In genomic region chr3:71581981-71582611, GRCh38 we compare ENCODE assay signal across 8 cellular contexts. TPM values are rescaled to one million over a fixed set of nuclear protein-coding genes. Genes with fewer than 3 reads are reported as not detected.
DNase-seq lines count a peak whose midpoint lies in the region; ATAC-seq and TF ChIP-seq lines count a peak whose summit lies in the region.

No MANE protein-coding gene starts in this region.

- no peaks in the 10 kb centered on the region for H4K20me1 ChIP-seq in PC-9 (ENCODE audit: insufficient read depth)

- no peaks in the 10 kb centered on the region for H3K9me3 ChIP-seq in PC-9 (ENCODE audit: insufficient read depth, low read depth)
- no peaks in the 10 kb centered on the region for H3K9me3 ChIP-seq in stomach smooth muscle (ENCODE audit: control insufficient read depth in 2 of 2, low read length in 2 of 2)

- peak overlapping the region; percentile 82 for H3K4me3 ChIP-seq in H7 (ENCODE audit: insufficient read depth, low read depth, low read length)
- peak overlapping the region; percentile 85 for H3K4me3 ChIP-seq in PC-9
- H3K4me3 ChIP-seq in stomach smooth muscle (ENCODE audit: low read length in 2 of 2): peak overlapping the region; percentile 91 to 92

- peak overlapping the region; percentile 96 for H3K4me3 Mint-ChIP-seq in natural killer cell treated with Interleukin-12 subunit alpha and Interleukin-12 subunit beta and Interleukin-15 and Interleukin-18, amount 100 ng/mL, for 72 hours

- peaks cover 11% of the 10 kb centered on the region; the same call in 1 of the 2 replicates for H3K79me2 ChIP-seq in PC-9 (ENCODE audit: low read depth)

- peak overlapping the region; percentile 83 for H3K4me2 ChIP-seq in PC-9

- peaks cover 20% of the 10 kb centered on the region for H3F3A ChIP-seq in PC-9 (ENCODE audit: insufficient read depth, low read depth)

- no peaks in the 10 kb centered on the region for H3K9me3 Mint-ChIP-seq in natural killer cell treated with Interleukin-12 subunit alpha and Interleukin-12 subunit beta and Interleukin-15 and Interleukin-18, amount 100 ng/mL, for 72 hours

- no peaks in the 10 kb centered on the region for H3K9me2 ChIP-seq in PC-9 (ENCODE audit: insufficient read depth)

- TF ChIP-seq CTCF in PC-9 (conservative IDR thresholded peaks at IDR 0.05) (no peak), foreskin keratinocyte (conservative IDR thresholded peaks at IDR 0.05) (no peak)

- no peaks in the 10 kb centered on the region for H3K36me3 ChIP-seq in H7 (replicated peaks; ENCODE audit: control insufficient read depth, insufficient read depth, low read length)
- no peaks in the 10 kb centered on the region for H3K36me3 ChIP-seq in PC-9 (ENCODE audit: low read depth)
- no peaks in the 10 kb centered on the region for H3K36me3 ChIP-seq in stomach smooth muscle (ENCODE audit: control insufficient read depth in 2 of 2, insufficient read depth in 2 of 2, low read length in 2 of 2)

- H3K27ac ChIP-seq in PC-9: peak overlapping the region; percentile 55; the same call in 1 of the 2 replicates
- peak overlapping the region; percentile 9 for H3K27ac ChIP-seq in foreskin keratinocyte
- H3K27ac ChIP-seq in stomach smooth muscle (ENCODE audit: low read length): peak overlapping the region; percentile 95

- intact Hi-C loops in PC-9 (cut with micrococcal nuclease; ENCODE audit: unreplicated experiment): loop anchor here (2.0 to 10.0 kb wide), 8 partner anchors 45 to 515 kb away; no protein-coding TSS in a partner anchor

- peaks cover 6 to 7% of the 10 kb centered on the region in 2 donors for H3K27me3 Mint-ChIP-seq in natural killer cell treated with Interleukin-12 subunit alpha and Interleukin-12 subunit beta and Interleukin-15 and Interleukin-18, amount 100 ng/mL, for 72 hours

- H3K4me1 Mint-ChIP-seq in natural killer cell treated with Interleukin-12 subunit alpha and Interleukin-12 subunit beta and Interleukin-15 and Interleukin-18, amount 100 ng/mL, for 72 hours (ENCODE audit: low read depth in 2 of 2): peaks cover 29 to 38% of the 10 kb centered on the region in 2 donors

- peak overlapping the region; percentile 74 to 87 for H3K27ac Mint-ChIP-seq in natural killer cell treated with Interleukin-12 subunit alpha and Interleukin-12 subunit beta and Interleukin-15 and Interleukin-18, amount 100 ng/mL, for 72 hours

- H3K27me3 ChIP-seq in H7 (ENCODE audit: control insufficient read depth, insufficient read depth, low read length) (peaks cover 21% of the 10 kb centered on the region), PC-9 (ENCODE audit: insufficient read depth, low read depth) (no peaks in the 10 kb centered on the region), foreskin keratinocyte (no peaks in the 10 kb centered on the region), stomach smooth muscle (ENCODE audit: control insufficient read depth in 1 of 2, insufficient read depth in 2 of 2, low read length in 2 of 2) (no peaks in the 10 kb centered on the region)

- H3K4me1 ChIP-seq in PC-9 (replicated peaks; ENCODE audit: insufficient read depth) (peaks cover 46% of the 10 kb centered on the region), foreskin keratinocyte (peaks cover 21% of the 10 kb centered on the region), stomach smooth muscle (ENCODE audit: control insufficient read depth, insufficient read depth, low read length) (peaks cover 8% of the 10 kb centered on the region)

- ATAC-seq in foreskin keratinocyte: peak; percentile 13
- peak in 1 of 2 donors; percentile 21 for ATAC-seq in natural killer cell treated with Interleukin-12 subunit alpha and Interleukin-12 subunit beta and Interleukin-15 and Interleukin-18, amount 100 ng/mL, for 72 hours
- ATAC-seq in HG03520 (IDR thresholded peaks at IDR 0.05; ENCODE audit: unreplicated experiment): no peak
- ATAC-seq in GM18907 (IDR thresholded peaks at IDR 0.05; ENCODE audit: unreplicated experiment): no peak

- H2AFZ ChIP-seq in PC-9: peak overlapping the region; percentile 85

- CTCF ChIA-PET in PC-9 (lab: Charles Lee): no interaction called here

- H3K36me3 Mint-ChIP-seq in natural killer cell treated with Interleukin-12 subunit alpha and Interleukin-12 subunit beta and Interleukin-15 and Interleukin-18, amount 100 ng/mL, for 72 hours: no peaks in the 10 kb centered on the region

- no TSS peak for BruUV-seq in PC-9 (replicated peaks; lab: Mats Ljungman, UMichigan)

- DNase-seq in H7 (peak; percentile 80), PC-9 (peak in 1 of 2 experiments; percentile 31), activated gamma-delta T cell (lab: John Stamatoyannopoulos, UW) (peak; percentile 15), foreskin keratinocyte (no peak)
- no peak for DNase-seq in natural killer cell treated with Interleukin-12 subunit alpha and Interleukin-12 subunit beta and Interleukin-15 and Interleukin-18, amount 100 ng/mL, for 72 hours (ENCODE audit: low spot score)

- POLR2A ChIA-PET in PC-9 (lab: Charles Lee; ENCODE audit: unreplicated experiment): no interaction called here

- peak overlapping the region; percentile 91 to 95 for H3K9ac ChIP-seq in stomach smooth muscle (ENCODE audit: low read length in 2 of 2)

RNA-seq across cellular contexts. Expression of gene FOXP1, which starts 1.4 kb away (rescaled TPM):
- 22.4 and 24.7 TPM in 2 replicates for total RNA-seq in H7 (2014; rRNA removed; shearing (Covaris generic))
- total RNA-seq in PC-9 (2021): 31.7 and 33.3 TPM in 2 replicates
- 45.5 and 46.6 TPM in 2 replicates for total RNA-seq in foreskin keratinocyte
- 7.5 and 8.7 TPM in 2 replicates for polyA plus RNA-seq in foreskin keratinocyte
- 10 to 100 TPM; 59.7 to 65.4 TPM for total RNA-seq in natural killer cell treated with Interleukin-12 subunit alpha and Interleukin-12 subunit beta and Interleukin-15 and Interleukin-18, amount 100 ng/mL, for 72 hours

Comparison
In these comparisons a context has a peak if more than half of its experiments do, and no peak if none do; other contexts are left out.
1. DNase-seq: peak in H7 (single experiment) and activated gamma-delta T cell (single experiment); none in foreskin keratinocyte (0 of 2) and natural killer cell treated with Interleukin-12 subunit alpha and Interleukin-12 subunit beta and Interleukin-15 and Interleukin-18, amount 100 ng/mL, for 72 hours (single experiment).
2. H3K27ac ChIP-seq: peak in every context shown above with its lines; median percentile 95 in stomach smooth muscle; 55 in PC-9; 9 in foreskin keratinocyte.
3. Peak in every context shown above with its lines, with median percentiles within 50 percentile points of each other: H3K4me3 ChIP-seq.